In genomic region chr5:159056201-159056600, GRCh38 we compare ENCODE assay signal across 10 cellular contexts.
"Had no signal": no experiment of that assay in that cellular context is flagged by ENCODE, and none has a peak within 500 bp of the region (broad histone marks: within the 10 kb centered on the region; RNA-seq: fewer than 3 reads in every experiment).

No MANE protein-coding gene starts in this region.

- H3K36me3 Mint-ChIP-seq: activated naive CD4-positive, alpha-beta T cell treated with anti-CD3 and anti-CD28 coated beads, Interleukin-2, amount 50 U/mL, for 24 hours; type B pancreatic cell had no signal

- H3K9ac ChIP-seq: parathyroid adenoma had no signal

- H3K36me3 ChIP-seq: colonic mucosa, gastroesophageal sphincter had no signal

- H3K4me1 ChIP-seq: body of pancreas, colonic mucosa, parathyroid adenoma had no signal

- DNase-seq: body of pancreas; colonic mucosa; islet precursor cell; stimulated activated CD4-positive, alpha-beta T cell treated with anti-CD3 and anti-CD28 coated beads, Interleukin-2, amount 100 ng/mL, for 48 hours; stimulated activated naive CD4-positive, alpha-beta T cell treated with Interleukin-2 at 50 U/mL for 16 hours had no signal

- H3K9me3 Mint-ChIP-seq: activated naive CD4-positive, alpha-beta T cell treated with anti-CD3 and anti-CD28 coated beads, Interleukin-2, amount 50 U/mL, for 24 hours; type B pancreatic cell had no signal

- H3K4me3 Mint-ChIP-seq: activated naive CD4-positive, alpha-beta T cell treated with anti-CD3 and anti-CD28 coated beads, Interleukin-2, amount 50 U/mL, for 24 hours; type B pancreatic cell had no signal

- H3K9me3 ChIP-seq: body of pancreas, colonic mucosa, gastroesophageal sphincter had no signal

- H3K4me3 ChIP-seq: body of pancreas, colonic mucosa, gastroesophageal sphincter had no signal

- ATAC-seq: activated CD4-positive, CD25-positive, alpha-beta regulatory T cell treated with anti-CD3 and anti-CD28 coated beads, Interleukin-2, amount 50 U/mL, for 24 hours; body of pancreas; gastroesophageal sphincter had no signal

- H3K27ac Mint-ChIP-seq: activated naive CD4-positive, alpha-beta T cell treated with anti-CD3 and anti-CD28 coated beads, Interleukin-2, amount 50 U/mL, for 24 hours; type B pancreatic cell had no signal

- H2AFZ ChIP-seq: parathyroid adenoma had no signal

- H3K27me3 ChIP-seq: body of pancreas, colonic mucosa had no signal

- H3K79me2 ChIP-seq: parathyroid adenoma had no signal

- H3K27ac ChIP-seq: body of pancreas, colonic mucosa, gastroesophageal sphincter, parathyroid adenoma had no signal
